17 cellular contexts compared by ENCODE assay signal in the genomic region with DNA sequence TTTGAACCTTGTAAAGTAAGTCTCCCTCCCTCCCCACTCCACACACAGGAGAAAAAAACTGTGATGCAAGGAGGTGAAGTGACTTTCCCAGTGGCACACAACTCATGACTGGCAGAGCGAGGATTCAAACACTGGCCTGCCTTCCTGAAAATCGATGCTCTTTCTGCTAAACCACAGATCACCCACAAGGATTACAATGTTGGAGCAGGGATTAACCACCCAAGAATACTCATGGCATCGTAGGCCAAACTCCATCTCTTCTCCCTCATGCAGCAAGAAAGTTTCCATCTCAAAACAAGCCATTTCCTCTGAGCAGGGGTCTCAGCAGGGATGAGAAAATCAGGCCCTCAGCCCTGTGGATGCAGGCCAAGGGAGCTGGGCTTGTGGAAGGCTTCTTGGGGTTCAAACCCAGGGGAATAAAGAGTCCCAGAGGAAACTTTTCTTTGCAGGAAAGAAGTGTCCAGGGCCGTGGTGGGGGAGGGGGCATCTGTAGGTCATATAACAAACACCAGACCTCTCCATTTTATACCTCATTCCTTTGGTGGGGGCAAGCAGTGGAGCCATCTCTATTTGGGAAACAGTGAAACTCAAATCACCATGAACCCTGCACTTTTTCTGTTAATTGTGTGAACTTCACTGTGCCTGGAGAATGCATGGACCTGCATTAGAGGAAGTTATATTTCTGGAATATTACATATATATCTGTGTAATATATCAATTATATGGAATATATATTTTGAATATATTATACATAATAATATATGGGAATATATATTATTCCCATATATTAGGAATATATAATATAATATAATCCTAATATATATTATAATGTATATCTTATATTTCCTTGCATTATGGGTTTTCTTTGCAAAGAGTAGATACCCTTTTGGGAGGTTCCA.
"Had no signal": no experiment of that assay in that cellular context is flagged by ENCODE, and none has a peak within 500 bp of the region (broad histone marks: within the 10 kb centered on the region; RNA-seq: fewer than 3 reads in every experiment).

No MANE protein-coding gene starts in this region.

- H3K27ac ChIP-seq: foreskin keratinocyte, right atrium auricular region, skin epidermis, stomach, testis, upper lobe of right lung had no signal

- H3K27me3 ChIP-seq: foreskin keratinocyte, right atrium auricular region, testis, upper lobe of right lung had no signal

- DNase-seq: activated CD4-positive, alpha-beta T cell treated with anti-CD3 and anti-CD28 coated beads, Interleukin-2, amount 10 ng/mL, durations not matched to agents 24 days and 14 days; activated CD4-positive, CD25-positive, alpha-beta regulatory T cell; activated CD8-positive, alpha-beta memory T cell treated with anti-CD3 and anti-CD28 coated beads, Interleukin-2, amount 50 U/mL, for 4 hours; activated CD8-positive, alpha-beta T cell treated with anti-CD3 and anti-CD28 coated beads, Interleukin-2, amount 10 ng/mL, durations not matched to agents 7 days and 5 days; activated gamma-delta T cell; activated T-cell treated with anti-CD3 and anti-CD28 coated beads, Interleukin-2, amount 50 U/mL, for 72 hours; caudate nucleus; foreskin keratinocyte; left colon; naive thymus-derived CD4-positive, alpha-beta T cell; stomach; T-helper 17 cell; testis; upper lobe of right lung had no signal

- H3K9me3 ChIP-seq: right atrium auricular region, stomach, testis, upper lobe of right lung had no signal

- H3K36me3 ChIP-seq: right atrium auricular region, stomach, upper lobe of right lung had no signal

- H3K4me3 ChIP-seq: lung, right atrium auricular region, skin epidermis, stomach, testis, upper lobe of right lung had no signal

- H3K4me1 ChIP-seq: foreskin keratinocyte, upper lobe of right lung had no signal
